ENCODE assay signal across 8 cellular contexts in genomic region chr3:156816794-156817741, GRCh38. TPM values are rescaled to one million over a fixed set of nuclear protein-coding genes. Genes with fewer than 3 reads are reported as not detected.
DNase-seq lines count a peak whose midpoint lies in the region; ATAC-seq and TF ChIP-seq lines count a peak whose summit lies in the region.

No MANE protein-coding gene starts in this region.

- H3K4me1 ChIP-seq in colonic mucosa (peaks cover 12% of the 10 kb centered on the region), left lung (peaks cover 10 to 15% of the 10 kb centered on the region in 2 donors)

- CTCF ChIA-PET in AG04450 (lab: Charles Lee), result interaction anchor here (0.7 to 1.0 kb wide), 2 partner anchors 263 to 272 kb away, joined by 4 to 5 read pairs; no protein-coding TSS in a partner anchor

- H3K4me1 Mint-ChIP-seq in activated CD4-positive, alpha-beta T cell treated with anti-CD3 and anti-CD28 coated beads, Interleukin-2, amount 10 ng/mL, durations not matched to agents 24 days and 14 days, result peaks cover 52% of the 10 kb centered on the region

- H3K27ac ChIP-seq in AG04450 (ENCODE audit: low read depth, low read length), result peak overlapping the region; percentile 86
- peak overlapping the region; percentile 80 for H3K27ac ChIP-seq in colonic mucosa
- H3K27ac ChIP-seq in left lung, result peak overlapping the region; percentile 76 to 89

- H3K9me3 ChIP-seq in AG04450 (ENCODE audit: control insufficient read depth, insufficient read depth, low read length) (no peaks in the 10 kb centered on the region), colonic mucosa (no peaks in the 10 kb centered on the region), left lung (no peaks in the 10 kb centered on the region)

- peak overlapping the region; percentile 76 to 92 for H3K9ac ChIP-seq in colonic mucosa (ENCODE audit: low read depth in 2 of 2, low read length in 2 of 2)

- DNase-seq in AG04450 (ENCODE audit: low read depth, low spot score) (no peak), NCI-H2196 treated with DMSO at 0.1 percent for 48 hours (lab: John Stamatoyannopoulos, UW; ENCODE audit: unreplicated experiment) (peak; percentile 75), colonic mucosa (peak; percentile 88), left lung (peak; percentile 86 to 99)
- DNase-seq in activated CD4-positive, alpha-beta T cell treated with anti-CD3 and anti-CD28 coated beads, Interleukin-2, amount 10 ng/mL, durations not matched to agents 24 days and 14 days, result peak; percentile 97
- DNase-seq in stimulated activated CD4-positive, alpha-beta T cell treated with anti-CD3 and anti-CD28 coated beads, Interleukin-2, amount 100 ng/mL, for 48 hours, result peak; percentile 79 to 80

- 0 out of 2 replicates have a peak, but pooled peaks have one; percentile 8 for TF ChIP-seq CTCF in AG04450 (IDR thresholded peaks at IDR 0.05; ENCODE audit: low read depth, low read length)
- TF ChIP-seq CTCF in colonic mucosa (IDR thresholded peaks at IDR 0.05), result no peak
- no peak for TF ChIP-seq CTCF in left lung (IDR thresholded peaks at IDR 0.05)

- peak overlapping the region; percentile 98 for H3K27ac Mint-ChIP-seq in activated CD4-positive, alpha-beta T cell treated with anti-CD3 and anti-CD28 coated beads, Interleukin-2, amount 10 ng/mL, durations not matched to agents 24 days and 14 days

- H3K4me3 ChIP-seq in AG04450 (ENCODE audit: low read depth, low read length) (peak overlapping the region; percentile 54), colonic mucosa (peak overlapping the region; percentile 56), left lung (peak overlapping the region; percentile 61 to 77)

- H3K9me3 Mint-ChIP-seq in activated CD4-positive, alpha-beta T cell treated with anti-CD3 and anti-CD28 coated beads, Interleukin-2, amount 10 ng/mL, durations not matched to agents 24 days and 14 days, result no peaks in the 10 kb centered on the region

- H3K4me3 Mint-ChIP-seq in activated CD4-positive, alpha-beta T cell treated with anti-CD3 and anti-CD28 coated beads, Interleukin-2, amount 10 ng/mL, durations not matched to agents 24 days and 14 days, result peak overlapping the region; percentile 92

- no peaks in the 10 kb centered on the region for H3K27me3 Mint-ChIP-seq in activated CD4-positive, alpha-beta T cell treated with anti-CD3 and anti-CD28 coated beads, Interleukin-2, amount 10 ng/mL, durations not matched to agents 24 days and 14 days

- intact Hi-C loops in activated CD4-positive, alpha-beta T cell treated with anti-CD3 and anti-CD28 coated beads, Interleukin-2, amount 10 ng/mL, durations not matched to agents 24 days and 14 days (cut with micrococcal nuclease), result loop anchor here (1.0 to 10.0 kb wide), 11 partner anchors 9 to 962 kb away; partner anchors contain the start of genes CCNL1, LEKR1, SLC33A1 and SSR3
- intact Hi-C loops in colonic mucosa (cut with DNase I) (no loop called here), left lung (cut with DNase I) (no loop called here)

- POLR2A ChIA-PET in AG04450 (lab: Yijun Ruan, JAX), result interaction anchor here (1.0 to 1.5 kb wide), 6 partner anchors 10 to 272 kb away, joined by 3 to 6 read pairs (median 4); no protein-coding TSS in a partner anchor

- peaks cover 6% of the 10 kb centered on the region for H3K36me3 Mint-ChIP-seq in activated CD4-positive, alpha-beta T cell treated with anti-CD3 and anti-CD28 coated beads, Interleukin-2, amount 10 ng/mL, durations not matched to agents 24 days and 14 days (ENCODE audit: low read depth)

- ATAC-seq in GM18861 (IDR thresholded peaks at IDR 0.05; ENCODE audit: unreplicated experiment) (peak; percentile 57), HG03060 (IDR thresholded peaks at IDR 0.05; ENCODE audit: low read depth, unreplicated experiment) (peak; percentile 34), left lung (peak; percentile 93)

- H3K36me3 ChIP-seq in colonic mucosa (no peaks in the 10 kb centered on the region), left lung (no peaks in the 10 kb centered on the region)

- H3K27me3 ChIP-seq in AG04450 (ENCODE audit: control insufficient read depth, insufficient read depth, low read length) (no peaks in the 10 kb centered on the region), colonic mucosa (no peaks in the 10 kb centered on the region), left lung (peaks cover 0 to 10% of the 10 kb centered on the region in 2 donors)

RNA-seq across cellular contexts. Expression of gene LEKR1, which starts 9.1 kb away (rescaled TPM):
- polyA plus RNA-seq in AG04450 (2011; rRNA removed), result 0.17 and 0.26 TPM in 2 replicates
- 0.92 and 1.3 TPM in 2 replicates for polyA minus RNA-seq in AG04450 (2011; rRNA and poly(A)+ RNA removed)
- total RNA-seq in activated CD4-positive, alpha-beta T cell treated with anti-CD3 and anti-CD28 coated beads, Interleukin-2, amount 10 ng/mL, durations not matched to agents 24 days and 14 days, result 0.14 and 0.24 TPM in 2 replicates
- total RNA-seq in colonic mucosa (1 to 10 TPM; 1.6 to 2.0 TPM), left lung (1 to 10 TPM in 1 of 2 donors, under 1 TPM in 1; 0.76 to 1.6 TPM)

Comparison
In these comparisons a context has a peak if more than half of its experiments do, and no peak if none do; other contexts are left out.
1. ATAC-seq: peak in every context shown above with its lines; median percentile 93 in left lung; 57 in GM18861; 34 in HG03060.